8 cellular contexts compared by ENCODE assay signal in the genomic region with DNA sequence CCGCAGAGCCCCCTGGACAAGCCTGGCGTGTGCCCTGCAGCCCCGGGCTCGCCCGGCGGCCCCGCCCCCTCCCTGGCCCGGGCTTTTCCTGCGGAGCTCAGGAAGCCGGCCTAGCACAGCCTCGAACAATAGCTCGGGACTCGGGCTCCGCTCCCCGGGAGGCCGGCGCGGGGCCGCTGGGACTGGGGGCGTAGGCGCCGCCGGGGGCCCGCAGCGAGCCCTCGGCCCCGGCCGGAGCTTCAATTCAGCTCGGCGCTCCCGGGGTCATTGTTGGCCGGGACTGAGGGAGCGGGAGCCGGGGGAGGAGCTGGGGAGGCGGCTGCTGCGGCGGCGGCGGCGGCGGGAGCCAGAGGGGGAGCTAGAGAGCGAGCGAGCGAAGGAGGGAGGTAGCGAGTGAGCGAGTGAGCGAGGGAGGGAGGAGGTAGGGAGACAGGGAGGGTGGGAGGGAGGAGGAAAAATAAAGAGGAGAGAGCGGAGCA. TPM values are rescaled to one million over a fixed set of nuclear protein-coding genes. Genes with fewer than 3 reads are reported as not detected.
DNase-seq lines count a peak whose midpoint lies in the region; TF ChIP-seq lines count a peak whose summit lies in the region.

No MANE protein-coding gene starts in this region.

- H3K4me3 Mint-ChIP-seq in HFFc6, result peak overlapping the region; percentile 89

- no peak for TF ChIP-seq POLR2A in prostate gland (IDR thresholded peaks at IDR 0.05)

- WGBS in prostate gland, result 1% methylated on average over 30 of the region's 48 CpGs

- H3K27ac ChIP-seq in right atrium auricular region (peak overlapping the region; percentile 89 to 92), prostate gland (peak overlapping the region; percentile 75 to 83)

- H3K27ac Mint-ChIP-seq in HFFc6, result no peak overlapping the region

- H3K9me3 ChIP-seq in right atrium auricular region (no peaks in the 10 kb centered on the region), prostate gland (no peaks in the 10 kb centered on the region)

- TF ChIP-seq CTCF in HFFc6 (IDR thresholded peaks at IDR 0.05), result peak; percentile 83
- peak; percentile 73 to 88 for TF ChIP-seq CTCF in right atrium auricular region (IDR thresholded peaks at IDR 0.05)
- TF ChIP-seq CTCF in prostate gland (IDR thresholded peaks at IDR 0.05), result peak; percentile 27 to 62 (median 56)

- H3K9me3 Mint-ChIP-seq in HFFc6, result no peaks in the 10 kb centered on the region

- peaks cover 28% of the 10 kb centered on the region for H3K27me3 Mint-ChIP-seq in HFFc6 (ENCODE audit: insufficient read depth)

- H3K4me3 ChIP-seq in right atrium auricular region (peak overlapping the region; percentile 60 to 84), prostate gland (peak overlapping the region; percentile 64 to 78)

- H3K4me1 ChIP-seq in right atrium auricular region, result peaks cover 0 to 22% of the 10 kb centered on the region in 2 donors
- H3K4me1 ChIP-seq in prostate gland (replicated peaks), result no peaks in the 10 kb centered on the region

- H3K36me3 ChIP-seq in right atrium auricular region (no peaks in the 10 kb centered on the region), prostate gland (no peaks in the 10 kb centered on the region)

- no peaks in the 10 kb centered on the region for H3K36me3 Mint-ChIP-seq in HFFc6 (ENCODE audit: low read depth)

- H3K27me3 ChIP-seq in right atrium auricular region, result no peaks in the 10 kb centered on the region
- no peaks in the 10 kb centered on the region for H3K27me3 ChIP-seq in prostate gland (replicated peaks; ENCODE audit: insufficient read depth)

- intact Hi-C loops in prostate gland (cut with DNase I), result loop anchor here (5.0 kb wide), 2 partner anchors 44 to 249 kb away; no protein-coding TSS in a partner anchor

- H3K4me1 Mint-ChIP-seq in HFFc6 (ENCODE audit: low read depth), result peaks cover 14% of the 10 kb centered on the region

- DNase-seq in ELF-1 (ENCODE audit: low read depth, low spot score) (peak; percentile 92), HFFc6 (peak; percentile 74), NCI-H1105 (lab: John Stamatoyannopoulos, UW) (peak; percentile 94), T-helper 1 cell (peak in 4 of 5 donors; percentile 25 to 53 (median 37)), amygdala (lab: John Stamatoyannopoulos, UW) (peak in 55 of 56 donors; percentile 24 to 87 (median 72)), right atrium auricular region (ENCODE audit: low spot score) (peak; percentile 76), prostate gland (ENCODE audit: low spot score) (peak; percentile 78), ureter (ENCODE audit: low spot score) (peak; percentile 89)

RNA-seq across cellular contexts. Expression of a gene that starts 0.2 kb away (rescaled TPM):
- 1 to 10 TPM; 1.9 to 5.6 (median 2.4) TPM for total RNA-seq in HFFc6 (2021; fragmentation: NEBNext Ultra II Directional; extraction: Animal tissue kit (Norgen Biotek cat#: 25700))
- total RNA-seq in right atrium auricular region (10 to 100 TPM; 39.0 to 56.6 TPM), prostate gland (10 to 100 TPM; 21.8 to 47.5 TPM), ureter (54.7 TPM)

RNA-seq across cellular contexts. Expression of a gene that starts 41.0 kb away (rescaled TPM):
- not detected for total RNA-seq in HFFc6 (2021; fragmentation: NEBNext Ultra II Directional; extraction: Animal tissue kit (Norgen Biotek cat#: 25700))
- not detected for total RNA-seq in right atrium auricular region
- 10 to 100 TPM in 1 of 2 donors, not detected in 1; 10.8 TPM for total RNA-seq in prostate gland
- total RNA-seq in ureter, result not detected

Comparison
In these comparisons a context has a peak if more than half of its experiments do, and no peak if none do; other contexts are left out.
1. Peak in every context shown above with its lines: DNase-seq, H3K4me3 ChIP-seq and H3K27ac ChIP-seq.
2. DNase-seq: peak in every context shown above with its lines; median percentile 94 in NCI-H1105; 92 in ELF-1; 89 in ureter; 78 in prostate gland; 76 in right atrium auricular region; 74 in HFFc6; 72 in amygdala; 37 in T-helper 1 cell.